Comparison of ENCODE assay signal across 19 cellular contexts in the genomic region with DNA sequence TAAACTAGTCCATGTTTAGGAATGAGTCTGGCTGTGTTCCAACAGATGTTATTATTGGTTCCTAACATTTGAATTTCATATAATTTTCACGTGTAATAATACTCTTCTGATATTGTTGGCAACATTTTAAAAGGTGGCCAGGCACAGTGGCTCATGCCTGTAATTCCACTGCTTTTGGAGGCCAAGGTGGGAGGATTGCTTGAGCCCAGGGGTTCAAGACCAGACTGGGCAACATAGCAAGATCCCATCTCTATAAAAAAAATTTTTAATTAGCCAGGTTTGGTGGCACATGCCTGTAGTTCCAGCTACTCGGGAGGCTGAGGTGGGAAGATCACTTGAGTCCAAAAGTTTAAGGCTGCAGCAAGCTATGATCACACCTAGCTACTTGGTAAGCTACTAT.
A peak's percentile ranks its signal among the peaks of the same experiment; 100 is the strongest.
DNase-seq lines count a peak whose midpoint lies in the region; ATAC-seq and TF ChIP-seq lines count a peak whose summit lies in the region.
"Had no signal": no experiment of that assay in that cellular context is flagged by ENCODE, and none has a peak within 500 bp of the region (broad histone marks: within the 10 kb centered on the region; RNA-seq: fewer than 3 reads in every experiment).

No MANE protein-coding gene starts in this region.

- no peak for DNase-seq in MCF 10A (ENCODE audit: unreplicated experiment)
- DNase-seq in breast epithelium (ENCODE audit: low spot score in 2 of 2), result no peak
- DNase-seq in Karpas-422, result no peak
- DNase-seq in WTC11 (ENCODE audit: low spot score), result no peak
- no peak for DNase-seq in glutamatergic neuron
- no peak for DNase-seq in NCI-H146 (lab: John Stamatoyannopoulos, UW)
- DNase-seq in spleen, result no peak
- no peak for DNase-seq in DMS114 treated with DMSO at 0.1 percent for 48 hours (lab: John Stamatoyannopoulos, UW; ENCODE audit: unreplicated experiment)
- DNase-seq: Caco-2; CD4-positive, CD25-positive, alpha-beta regulatory T cell; CD8-positive, alpha-beta T cell; DMS79; GF-D8; GOT3; HCEC 1CT had no signal

- H3K27ac ChIP-seq in breast epithelium (no peak overlapping the region), Karpas-422 (ENCODE audit: low read length) (peak overlapping the region; percentile 83), spleen (no peak overlapping the region)
- H3K27ac ChIP-seq: 22Rv1, BLaER1, C4-2B had no signal

- intact Hi-C loops in MCF 10A (cut with micrococcal nuclease), result no loop called here
- intact Hi-C loops in breast epithelium (cut with DNase I; ENCODE audit: low total_unique reads), result no loop called here
- intact Hi-C loops in spleen (cut with DNase I; ENCODE audit: low total_unique reads), result no loop called here

- no peaks in the 10 kb centered on the region for H3K4me1 Mint-ChIP-seq in MCF 10A (ENCODE audit: insufficient read depth, unreplicated experiment)
- H3K4me1 Mint-ChIP-seq in WTC11, result peaks cover 7% of the 10 kb centered on the region; the same call in 1 of the 2 replicates
- H3K4me1 Mint-ChIP-seq in glutamatergic neuron (ENCODE audit: low read depth, unreplicated experiment), result peaks cover 7% of the 10 kb centered on the region

- 81 to 93% (median 89%) methylated on average over 2 of the region's 2 CpGs for WGBS in spleen, 5 donors

- TF ChIP-seq CTCF in MCF 10A (IDR thresholded peaks at IDR 0.05; ENCODE audit: unreplicated experiment) (no peak), breast epithelium (IDR thresholded peaks at IDR 0.05) (no peak), WTC11 (IDR thresholded peaks at IDR 0.05) (no peak), glutamatergic neuron (IDR thresholded peaks at IDR 0.05; ENCODE audit: partially characterized antibody, unreplicated experiment) (no peak), spleen (IDR thresholded peaks at IDR 0.05 in 8 of 11, conservative IDR thresholded peaks at IDR 0.05 in 3 of 11) (no peak)

- peak overlapping the region; percentile 46 for H3K4me2 ChIP-seq in Karpas-422 (ENCODE audit: low read depth, low read length, poor library complexity, severe bottlenecking)
- H3K4me2 ChIP-seq: BLaER1 had no signal

- H3K4me3 ChIP-seq in breast epithelium, result no peak overlapping the region
- H3K4me3 ChIP-seq in Karpas-422 (ENCODE audit: low read length), result no peak overlapping the region
- H3K4me3 ChIP-seq in spleen, result no peak overlapping the region
- H3K4me3 ChIP-seq: BLaER1 had no signal

- no peaks in the 10 kb centered on the region for H4K20me1 ChIP-seq in Karpas-422 (ENCODE audit: insufficient read depth, low read depth, low read length)
- H4K20me1 ChIP-seq: BLaER1 had no signal

- CTCF ChIA-PET in MCF 10A (lab: Yijun Ruan, JAX), result interaction anchor here (0.6 kb wide), 1 partner anchor 343 kb away, joined by 3 read pairs; no protein-coding TSS in a partner anchor
- CTCF ChIA-PET in WTC11 (lab: Charles Lee), result no interaction called here

- H3K79me2 ChIP-seq in Karpas-422 (ENCODE audit: low read length), result peaks cover 8% of the 10 kb centered on the region

- H2AFZ ChIP-seq in Karpas-422 (ENCODE audit: low read length), result no peak overlapping the region

- H3K9me3 ChIP-seq in breast epithelium (no peaks in the 10 kb centered on the region), Karpas-422 (ENCODE audit: low read length) (no peaks in the 10 kb centered on the region), spleen (no peaks in the 10 kb centered on the region)
- H3K9me3 ChIP-seq: BLaER1, Caco-2 had no signal

- BruUV-seq in MCF 10A (replicated peaks; lab: Mats Ljungman, UMichigan), result no TSS peak

- no peak overlapping the region for H3K9ac ChIP-seq in Karpas-422 (ENCODE audit: low read length)
- H3K9ac ChIP-seq: BLaER1 had no signal

- H3K36me3 Mint-ChIP-seq in MCF 10A (ENCODE audit: insufficient read depth, unreplicated experiment) (peaks cover 64% of the 10 kb centered on the region), WTC11 (0 out of 2 replicates have a peak, but pooled peaks cover 3% of the 10 kb centered on the region), glutamatergic neuron (ENCODE audit: unreplicated experiment) (no peaks in the 10 kb centered on the region)
- H3K36me3 Mint-ChIP-seq: CD4-positive, CD25-positive, alpha-beta regulatory T cell had no signal

- no peaks in the 10 kb centered on the region for H3K4me1 ChIP-seq in breast epithelium
- H3K4me1 ChIP-seq in Karpas-422 (ENCODE audit: low read length), result peaks cover 40% of the 10 kb centered on the region
- peaks cover 0 to 12% (median 2%) of the 10 kb centered on the region in 6 donors for H3K4me1 ChIP-seq in spleen
- H3K4me1 ChIP-seq: Caco-2 had no signal

- ATAC-seq in WTC11, result no peak
- ATAC-seq: CD8-positive, alpha-beta T cell had no signal

- H3K9me2 ChIP-seq in Karpas-422 (replicated peaks; ENCODE audit: insufficient read depth, low read length), result no peaks in the 10 kb centered on the region

- H3K4me3 Mint-ChIP-seq in MCF 10A (ENCODE audit: unreplicated experiment), result no peak overlapping the region
- no peak overlapping the region for H3K4me3 Mint-ChIP-seq in WTC11
- no peak overlapping the region for H3K4me3 Mint-ChIP-seq in glutamatergic neuron (ENCODE audit: unreplicated experiment)
- H3K4me3 Mint-ChIP-seq: CD4-positive, CD25-positive, alpha-beta regulatory T cell; CD8-positive, alpha-beta T cell had no signal

- no peaks in the 10 kb centered on the region for H3K9me3 Mint-ChIP-seq in MCF 10A (ENCODE audit: unreplicated experiment)
- H3K9me3 Mint-ChIP-seq in WTC11, result no peaks in the 10 kb centered on the region
- no peaks in the 10 kb centered on the region for H3K9me3 Mint-ChIP-seq in glutamatergic neuron (ENCODE audit: unreplicated experiment)
- H3K9me3 Mint-ChIP-seq: CD4-positive, CD25-positive, alpha-beta regulatory T cell; CD8-positive, alpha-beta T cell had no signal

- H3K36me3 ChIP-seq in breast epithelium, result no peaks in the 10 kb centered on the region
- H3K36me3 ChIP-seq in Karpas-422 (ENCODE audit: insufficient read depth, low read length), result peaks cover 26% of the 10 kb centered on the region; the same call in 1 of the 2 replicates
- H3K36me3 ChIP-seq in spleen, result peaks cover 0 to 11% (median 0%) of the 10 kb centered on the region in 6 donors

- peak overlapping the region; percentile 52 for H3K27ac Mint-ChIP-seq in MCF 10A (ENCODE audit: low read depth, unreplicated experiment)
- no peak overlapping the region for H3K27ac Mint-ChIP-seq in WTC11
- peak overlapping the region; percentile 52 for H3K27ac Mint-ChIP-seq in glutamatergic neuron (ENCODE audit: unreplicated experiment)
- H3K27ac Mint-ChIP-seq: CD4-positive, CD25-positive, alpha-beta regulatory T cell; CD8-positive, alpha-beta T cell had no signal

- POLR2A ChIA-PET in MCF 10A (lab: Yijun Ruan, JAX), result no interaction called here
- POLR2A ChIA-PET in WTC11 (lab: Charles Lee), result no interaction called here

- H3K27me3 ChIP-seq in breast epithelium (no peaks in the 10 kb centered on the region), Karpas-422 (ENCODE audit: low read length) (no peaks in the 10 kb centered on the region), spleen (replicated peaks in 1 of 7) (no peaks in the 10 kb centered on the region)
- H3K27me3 ChIP-seq: BLaER1 had no signal

- H3K27me3 Mint-ChIP-seq in MCF 10A (ENCODE audit: insufficient read depth, unreplicated experiment) (no peaks in the 10 kb centered on the region), WTC11 (ENCODE audit: low read depth) (no peaks in the 10 kb centered on the region), glutamatergic neuron (ENCODE audit: unreplicated experiment) (no peaks in the 10 kb centered on the region)
- H3K27me3 Mint-ChIP-seq: B cell; CD4-positive, CD25-positive, alpha-beta regulatory T cell had no signal

- TF ChIP-seq POLR2A in breast epithelium (IDR thresholded peaks at IDR 0.05) (no peak), spleen (IDR thresholded peaks at IDR 0.05) (no peak)

TF ChIP-seq in WTC11, 78 proteins besides CTCF, POLR2A, EP300 and RAD21:
- TF ChIP-seq ZNF121 (CRISPR knock-in tag; IDR thresholded peaks at IDR 0.05), result peak; percentile 62; the same call in 1 of the 2 replicates
- TF ChIP-seq ZNF423 (CRISPR knock-in tag; IDR thresholded peaks at IDR 0.05), result no peak
